In genomic region chr19:1495051-1495798, GRCh38 we compare ENCODE assay signal across 1 cellular context.
TF ChIP-seq lines count a peak whose summit lies in the region.

No MANE protein-coding gene starts in this region.

TF ChIP-seq in H1, 55 proteins besides CTCF, POLR2A, EP300 and RAD21:
- no peak for TF ChIP-seq SIX5 (IDR thresholded peaks at IDR 0.05; ENCODE audit: low read depth, low read length)
- TF ChIP-seq GTF2F1 (IDR thresholded peaks at IDR 0.05; ENCODE audit: borderline replicate concordance, low read depth, low read length) = no peak
- no peak for TF ChIP-seq EZH2 (IDR thresholded peaks at IDR 0.05; ENCODE audit: low read depth, low read length, severe bottlenecking)
- no peak for TF ChIP-seq MAX (IDR thresholded peaks at IDR 0.05)
- no peak for TF ChIP-seq RXRA (IDR thresholded peaks at IDR 0.05; ENCODE audit: insufficient read depth, low read depth, low read length)
- no peak for TF ChIP-seq BACH1 (IDR thresholded peaks at IDR 0.05; ENCODE audit: low read length)
- TF ChIP-seq EGR1 (IDR thresholded peaks at IDR 0.05; ENCODE audit: borderline replicate concordance, low read depth, low read length) = no peak
- no peak for TF ChIP-seq TAF7 (optimal IDR thresholded peaks at IDR 0.05; ENCODE audit: borderline replicate concordance, low read depth, low read length)
- no peak for TF ChIP-seq GABPA (IDR thresholded peaks at IDR 0.05; ENCODE audit: borderline replicate concordance, insufficient read depth, low read length)
- TF ChIP-seq RBBP5 (IDR thresholded peaks at IDR 0.05; ENCODE audit: borderline replicate concordance, low read depth, low read length) = no peak
- no peak for TF ChIP-seq HDAC2 (IDR thresholded peaks at IDR 0.05; ENCODE audit: borderline replicate concordance in 1 of 2, low read depth in 2 of 2, low read length in 2 of 2)
- TF ChIP-seq RNF2 (IDR thresholded peaks at IDR 0.05; ENCODE audit: borderline replicate concordance, low read depth, low read length, missing control alignments, poor library complexity, severe bottlenecking) = no peak
- TF ChIP-seq ASH2L (IDR thresholded peaks at IDR 0.05; ENCODE audit: low read length) = no peak
- TF ChIP-seq SAP30 (IDR thresholded peaks at IDR 0.05; ENCODE audit: insufficient read depth, insufficient replicate concordance, low read length) = no peak
- no peak for TF ChIP-seq SP1 (IDR thresholded peaks at IDR 0.05; ENCODE audit: low read depth, low read length)
- no peak for TF ChIP-seq ZNF274 (IDR thresholded peaks at IDR 0.05; ENCODE audit: borderline replicate concordance, extremely low read depth, low read length)
- TF ChIP-seq CBX5 (IDR thresholded peaks at IDR 0.05; ENCODE audit: low read depth, low read length) = no peak
- no peak for TF ChIP-seq TBP (IDR thresholded peaks at IDR 0.05; ENCODE audit: low read depth, low read length)
- TF ChIP-seq SUZ12 (IDR thresholded peaks at IDR 0.05; ENCODE audit: low read length) = no peak
